26 cellular contexts compared by ENCODE assay signal in genomic region chr6:96926425-96926824, GRCh38. TPM values are rescaled to one million over a fixed set of nuclear protein-coding genes. Genes with fewer than 3 reads are reported as not detected.
DNase-seq lines count a peak whose midpoint lies in the region; ATAC-seq, FAIRE-seq and TF ChIP-seq lines count a peak whose summit lies in the region.
"Had no signal": no experiment of that assay in that cellular context is flagged by ENCODE, and none has a peak within 500 bp of the region (broad histone marks: within the 10 kb centered on the region; RNA-seq: fewer than 3 reads in every experiment).

No MANE protein-coding gene starts in this region.

- no peak for DNase-seq in activated CD4-positive, alpha-beta T cell treated with anti-CD3 and anti-CD28 coated beads for 36 hours
- no peak for DNase-seq in activated CD4-positive, alpha-beta T cell treated with anti-CD3 and anti-CD28 coated beads for 1 hour
- DNase-seq in SK-N-DZ (ENCODE audit: low spot score) (peak; percentile 27), pons (ENCODE audit: low spot score) (peak; percentile 80), progenitor cell of endocrine pancreas (ENCODE audit: low spot score, unreplicated experiment) (no peak), endodermal cell (no peak)
- DNase-seq in stimulated activated naive CD8-positive, alpha-beta T cell treated with anti-CD3 and anti-CD28 coated beads, Interleukin-15, Interleukin-2, amounts not matched to agents 100 U/mL and 50 U/mL, for 24 hours: no peak
- DNase-seq: activated CD4-positive, alpha-beta T cell treated with anti-CD3 and anti-CD28 coated beads for 48 hours; activated naive CD8-positive, alpha-beta T cell treated with anti-CD3 and anti-CD28 coated beads, Interleukin-2, amount 10 ng/mL, durations not matched to agents 7 days and 5 days; BE2C; COR-L47; DND-41; effector CD8-positive, alpha-beta T cell; Karpas-422; NCI-H2029 treated with DMSO at 0.1 percent for 48 hours; NCI-H446; NK-92 treated with Interleukin-12 subunit alpha and Interleukin-12 subunit beta, amount 100 ng/mL, for 24 hours; stomach had no signal

- no peak overlapping the region for H3K4me3 ChIP-seq in endodermal cell (ENCODE audit: low read length)
- H3K4me3 ChIP-seq: A549, GM12878, stomach had no signal

- no peaks in the 10 kb centered on the region for H3K36me3 ChIP-seq in endodermal cell (ENCODE audit: control insufficient read depth, insufficient read depth, low read length)
- H3K36me3 ChIP-seq: BE2C, stomach had no signal

- TF ChIP-seq CTCF in progenitor cell of endocrine pancreas (IDR thresholded peaks at IDR 0.05; ENCODE audit: unreplicated experiment): no peak
- no peak for TF ChIP-seq CTCF in endodermal cell (conservative IDR thresholded peaks at IDR 0.05)

- no peaks in the 10 kb centered on the region for H3K27me3 Mint-ChIP-seq in activated CD4-positive, alpha-beta T cell treated with anti-CD3 and anti-CD28 coated beads for 36 hours
- H3K27me3 Mint-ChIP-seq in progenitor cell of endocrine pancreas (no peaks in the 10 kb centered on the region), endodermal cell (ENCODE audit: insufficient read depth) (peaks cover 39% of the 10 kb centered on the region)

- H3K9ac ChIP-seq in endodermal cell (ENCODE audit: extremely low read depth, low read length, poor library complexity, severe bottlenecking): no peak overlapping the region

- intact Hi-C loops in activated CD4-positive, alpha-beta T cell treated with anti-CD3 and anti-CD28 coated beads for 36 hours (cut with DNase I, micrococcal nuclease): loop anchor here in 1 of 2 experiments (10.0 kb wide), 1 partner anchor 358 kb away; the partner anchor contains the start of gene MMS22L

- H3K27me3 ChIP-seq in endodermal cell (ENCODE audit: control insufficient read depth, insufficient read depth, low read length, poor library complexity, severe bottlenecking): peaks cover 14% of the 10 kb centered on the region
- H3K27me3 ChIP-seq: stomach had no signal

- CTCF ChIA-PET in activated CD4-positive, alpha-beta T cell treated with anti-CD3 and anti-CD28 coated beads for 36 hours (lab: Charles Lee): interaction anchor here (1.2 to 2.4 kb wide), 2 partner anchors 19 to 27 kb away, joined by 5 to 8 read pairs; no protein-coding TSS in a partner anchor

- no peak overlapping the region for H3K27ac Mint-ChIP-seq in activated CD4-positive, alpha-beta T cell treated with anti-CD3 and anti-CD28 coated beads for 36 hours
- H3K27ac Mint-ChIP-seq in progenitor cell of endocrine pancreas: no peak overlapping the region
- no peak overlapping the region for H3K27ac Mint-ChIP-seq in endodermal cell
- H3K27ac Mint-ChIP-seq: activated naive CD8-positive, alpha-beta T cell treated with anti-CD3 and anti-CD28 coated beads, Interleukin-2, amount 10 ng/mL, durations not matched to agents 7 days and 5 days had no signal

- no peaks in the 10 kb centered on the region for H3K9me3 ChIP-seq in endodermal cell (ENCODE audit: control insufficient read depth, low read length)
- H3K9me3 ChIP-seq: A549, BE2C, stomach had no signal

- no peak overlapping the region for H3K27ac ChIP-seq in endodermal cell (ENCODE audit: low read depth, low read length)
- H3K27ac ChIP-seq: A549, RWPE1, stomach had no signal

- POLR2A ChIA-PET in activated CD4-positive, alpha-beta T cell treated with anti-CD3 and anti-CD28 coated beads for 36 hours (lab: Charles Lee): interaction anchor here (2.3 kb wide), 1 partner anchor 19 kb away, joined by 11 read pairs; no protein-coding TSS in a partner anchor

- FAIRE-seq in endometrium (lab: Jason Lieb, UNC): peak; percentile 68
- FAIRE-seq: A549, GM12878 had no signal

- no peaks in the 10 kb centered on the region for H3K36me3 Mint-ChIP-seq in activated CD4-positive, alpha-beta T cell treated with anti-CD3 and anti-CD28 coated beads for 36 hours (ENCODE audit: low read depth)
- no peaks in the 10 kb centered on the region for H3K36me3 Mint-ChIP-seq in progenitor cell of endocrine pancreas (ENCODE audit: insufficient read depth)
- no peaks in the 10 kb centered on the region for H3K36me3 Mint-ChIP-seq in endodermal cell (ENCODE audit: low read depth)
- H3K36me3 Mint-ChIP-seq: activated naive CD8-positive, alpha-beta T cell treated with anti-CD3 and anti-CD28 coated beads, Interleukin-2, amount 10 ng/mL, durations not matched to agents 7 days and 5 days had no signal

- peaks cover 25% of the 10 kb centered on the region for H3K4me1 Mint-ChIP-seq in activated CD4-positive, alpha-beta T cell treated with anti-CD3 and anti-CD28 coated beads for 36 hours
- peaks cover 7% of the 10 kb centered on the region for H3K4me1 Mint-ChIP-seq in progenitor cell of endocrine pancreas (ENCODE audit: low read depth)
- peaks cover 5% of the 10 kb centered on the region for H3K4me1 Mint-ChIP-seq in endodermal cell

- H3K4me3 Mint-ChIP-seq in activated CD4-positive, alpha-beta T cell treated with anti-CD3 and anti-CD28 coated beads for 36 hours: peak overlapping the region; percentile 88
- H3K4me3 Mint-ChIP-seq in progenitor cell of endocrine pancreas (ENCODE audit: low read depth): no peak overlapping the region
- H3K4me3 Mint-ChIP-seq in endodermal cell: no peak overlapping the region

- no peak for ATAC-seq in activated CD4-positive, alpha-beta T cell treated with anti-CD3 and anti-CD28 coated beads for 36 hours
- no peak for ATAC-seq in stimulated activated naive CD8-positive, alpha-beta T cell treated with anti-CD3 and anti-CD28 coated beads, Interleukin-15, Interleukin-2, amounts not matched to agents 100 U/mL and 50 U/mL, for 24 hours
- ATAC-seq: A549, GM12878, HCT116 had no signal

- H3K9me3 Mint-ChIP-seq in activated CD4-positive, alpha-beta T cell treated with anti-CD3 and anti-CD28 coated beads for 36 hours (ENCODE audit: low read depth): no peaks in the 10 kb centered on the region
- H3K9me3 Mint-ChIP-seq in progenitor cell of endocrine pancreas (ENCODE audit: low read depth) (no peaks in the 10 kb centered on the region), endodermal cell (no peaks in the 10 kb centered on the region)
- H3K9me3 Mint-ChIP-seq: activated naive CD8-positive, alpha-beta T cell treated with anti-CD3 and anti-CD28 coated beads, Interleukin-2, amount 10 ng/mL, durations not matched to agents 7 days and 5 days had no signal

- WGBS in endodermal cell (ENCODE audit: insufficient coverage in 1 of 2, insufficient read length in 1 of 2), 2 experiments: 75 to 86% methylated on average over 3 of the region's 3 CpGs

- no peaks in the 10 kb centered on the region for H3K4me1 ChIP-seq in endodermal cell (ENCODE audit: control insufficient read depth, insufficient read depth, low read length)
- H3K4me1 ChIP-seq: A549, BE2C had no signal

RNA-seq across cellular contexts. Expression of gene KLHL32, which starts 1.9 kb away (rescaled TPM):
- total RNA-seq in activated CD4-positive, alpha-beta T cell treated with anti-CD3 and anti-CD28 coated beads for 36 hours: 1 to 10 TPM in 1 of 2 experiments, under 1 TPM in 1; 0.93 to 1.3 TPM
- polyA plus RNA-seq in SK-N-DZ (2014; cell fraction: cytosol; rRNA removed): 1.2 and 1.4 TPM in 2 replicates
- polyA plus RNA-seq in SK-N-DZ (2014; cell fraction: nucleus; rRNA removed): 1.7 TPM in 2 replicates
- total RNA-seq in progenitor cell of endocrine pancreas: 2.1 and 2.9 TPM in 2 replicates
- 1 to 10 TPM in 1 of 2 donors, under 1 TPM in 1; 0.77 to 1.4 TPM for total RNA-seq in endodermal cell
- 1.1 TPM for polyA plus RNA-seq in endodermal cell (2013, experiment 1 of 2)
- polyA plus RNA-seq in endodermal cell (2013, experiment 2 of 2): 0.95 TPM
- total RNA-seq: glomerular endothelial cell, lung microvascular endothelial cell, myocyte had no signal

RNA-seq across cellular contexts. Expression of gene NDUFAF4, which starts 28.7 kb away (rescaled TPM):
- total RNA-seq in activated CD4-positive, alpha-beta T cell treated with anti-CD3 and anti-CD28 coated beads for 36 hours: 10 to 100 TPM; 65.4 to 84.6 TPM
- polyA plus RNA-seq in SK-N-DZ (2014; cell fraction: cytosol; rRNA removed): 69.9 and 75.3 TPM in 2 replicates
- polyA plus RNA-seq in SK-N-DZ (2014; cell fraction: nucleus; rRNA removed): 42.9 and 52.2 TPM in 2 replicates
- total RNA-seq in progenitor cell of endocrine pancreas: 28.4 and 31.5 TPM in 2 replicates
- 10 to 100 TPM; 48.0 to 51.9 TPM for total RNA-seq in endodermal cell
- 69.9 TPM for polyA plus RNA-seq in endodermal cell (2013, experiment 1 of 2)
- 70.5 TPM for polyA plus RNA-seq in endodermal cell (2013, experiment 2 of 2)

Comparison
In these comparisons a context has a peak if more than half of its experiments do, and no peak if none do; other contexts are left out.
1. DNase-seq: peak in SK-N-DZ (single experiment) and pons (single experiment); none in activated CD4-positive, alpha-beta T cell treated with anti-CD3 and anti-CD28 coated beads for 36 hours (single experiment), activated CD4-positive, alpha-beta T cell treated with anti-CD3 and anti-CD28 coated beads for 1 hour (single experiment), progenitor cell of endocrine pancreas (single experiment), stimulated activated naive CD8-positive, alpha-beta T cell treated with anti-CD3 and anti-CD28 coated beads, Interleukin-15, Interleukin-2, amounts not matched to agents 100 U/mL and 50 U/mL, for 24 hours (single experiment) and endodermal cell (single experiment).